ENCODE assay signal across 28 cellular contexts in genomic region chr6:55977959-55978358, GRCh38.
"Had no signal": no experiment of that assay in that cellular context is flagged by ENCODE, and none has a peak within 500 bp of the region (broad histone marks: within the 10 kb centered on the region; RNA-seq: fewer than 3 reads in every experiment).

No MANE protein-coding gene starts in this region.

- H3K36me3 ChIP-seq: ascending aorta, breast epithelium, cardiac muscle cell, colonic mucosa, esophagus squamous epithelium, gastroesophageal sphincter had no signal

- H3K27ac ChIP-seq: ascending aorta, breast epithelium, cardiac muscle cell, colonic mucosa, epithelial cell of prostate, esophagus squamous epithelium, gastroesophageal sphincter had no signal

- H3K27me3 ChIP-seq: ascending aorta, breast epithelium, cardiac muscle cell, colonic mucosa, esophagus squamous epithelium, gastroesophageal sphincter had no signal

- H3K4me1 ChIP-seq: ascending aorta, breast epithelium, colonic mucosa, esophagus squamous epithelium, gastroesophageal sphincter had no signal

- H3K9me3 ChIP-seq: ascending aorta, breast epithelium, colonic mucosa, esophagus squamous epithelium, gastroesophageal sphincter had no signal

- ATAC-seq: activated CD4-positive, alpha-beta T cell treated with anti-CD3 and anti-CD28 coated beads for 36 hours; activated naive CD4-positive, alpha-beta T cell treated with anti-CD3 and anti-CD28 coated beads, Interleukin-2, amount 50 U/mL, for 72 hours; activated T-cell treated with anti-CD3 and anti-CD28 coated beads, Interleukin-2, amount 50 U/mL, for 72 hours; gastroesophageal sphincter had no signal

- H3K4me3 ChIP-seq: ascending aorta, breast epithelium, cardiac muscle cell, colonic mucosa, esophagus squamous epithelium, gastroesophageal sphincter had no signal

- FAIRE-seq: endometrium, endothelial cell of umbilical vein had no signal

- DNase-seq: activated CD4-positive, alpha-beta memory T cell treated with anti-CD3 and anti-CD28 coated beads, Interleukin-2, amount 10 ng/mL, durations not matched to agents 7 days and 5 days; activated CD4-positive, alpha-beta T cell treated with anti-CD3 and anti-CD28 coated beads for 36 hours; activated CD4-positive, alpha-beta T cell treated with anti-CD3 and anti-CD28 coated beads, Interleukin-2, amount 10 ng/mL, durations not matched to agents 24 days and 14 days; activated CD4-positive, CD25-positive, alpha-beta regulatory T cell; activated CD4-positive, CD25-positive, alpha-beta regulatory T cell treated with anti-CD3 and anti-CD28 coated beads, Interleukin-2, amount 50 U/mL, for 72 hours; activated CD8-positive, alpha-beta memory T cell treated with anti-CD3 and anti-CD28 coated beads, Interleukin-2, amount 50 U/mL, for 48 hours; activated gamma-delta T cell; activated naive CD4-positive, alpha-beta T cell; activated naive CD4-positive, alpha-beta T cell treated with anti-CD3 and anti-CD28 coated beads, Interleukin-2, amount 10 ng/mL, durations not matched to agents 7 days and 5 days; activated naive CD8-positive, alpha-beta T cell treated with anti-CD3 and anti-CD28 coated beads, Interleukin-2, amount 10 ng/mL, durations not matched to agents 7 days and 5 days; activated T-cell treated with anti-CD3 and anti-CD28 coated beads for 4 hours; activated T-cell treated with anti-CD3 and anti-CD28 coated beads, Interleukin-2, amount 50 U/mL, for 24 hours; activated T-cell treated with anti-CD3 and anti-CD28 coated beads, Interleukin-2, amount 50 U/mL, for 72 hours; central memory CD4-positive, alpha-beta T cell; cerebellar nuclear complex; colonic mucosa; effector CD8-positive, alpha-beta T cell; esophagus squamous epithelium; foreskin melanocyte; T-helper 2 cell had no signal
